ENCODE assay signal across 11 cellular contexts in genomic region chr11:7892059-7892699, GRCh38. TPM values are rescaled to one million over a fixed set of nuclear protein-coding genes. Genes with fewer than 3 reads are reported as not detected.
DNase-seq lines count a peak whose midpoint lies in the region; ATAC-seq and TF ChIP-seq lines count a peak whose summit lies in the region.
"Had no signal": no experiment of that assay in that cellular context is flagged by ENCODE, and none has a peak within 500 bp of the region (broad histone marks: within the 10 kb centered on the region; RNA-seq: fewer than 3 reads in every experiment).

No MANE protein-coding gene starts in this region.

- peak; percentile 62 for ATAC-seq in GM18861 (IDR thresholded peaks at IDR 0.05; ENCODE audit: unreplicated experiment)
- ATAC-seq in HG02943 (IDR thresholded peaks at IDR 0.05; ENCODE audit: low read depth, unreplicated experiment) = peak; percentile 52

- no peaks in the 10 kb centered on the region for H3K27me3 Mint-ChIP-seq in nephron (ENCODE audit: low read depth)

- no peak overlapping the region for H3K4me3 ChIP-seq in H7 (ENCODE audit: insufficient read depth, low read depth, low read length)

- peak; percentile 50 for DNase-seq in RPMI8226
- DNase-seq in NCI-H446 (lab: John Stamatoyannopoulos, UW) = no peak
- no peak for DNase-seq in NCI-H2081 treated with DMSO at 0.1 percent for 48 hours (lab: John Stamatoyannopoulos, UW)
- DNase-seq in H7 = no peak
- DNase-seq in NCI-H524 (lab: John Stamatoyannopoulos, UW) = no peak

- no peaks in the 10 kb centered on the region for H3K36me3 Mint-ChIP-seq in nephron (ENCODE audit: low read depth)

- no peak for TF ChIP-seq CTCF in nephron (IDR thresholded peaks at IDR 0.05; ENCODE audit: unreplicated experiment in 3 of 3)

- no peaks in the 10 kb centered on the region for H3K27me3 ChIP-seq in H7 (ENCODE audit: control insufficient read depth, insufficient read depth, low read length)

- H3K4me1 Mint-ChIP-seq in nephron = peaks cover 21% of the 10 kb centered on the region

- peaks cover 3% of the 10 kb centered on the region for H3K9me3 Mint-ChIP-seq in nephron
- H3K9me3 Mint-ChIP-seq: activated T-helper 2 cell treated with anti-CD3 and anti-CD28 coated beads, Interferon-gamma antibody, Interleukin-2, Interleukin-4, amounts not matched to agents 10 μg/mL and 5 μg/mL and 100 μg/mL, durations not matched to agents 14 hours and 24 hours and 36 hours had no signal

- no peak overlapping the region for H3K4me3 Mint-ChIP-seq in nephron

- H3K27ac Mint-ChIP-seq in nephron = peak overlapping the region; percentile 58 to 84 (median 79)
- H3K27ac Mint-ChIP-seq: activated T-helper 2 cell treated with anti-CD3 and anti-CD28 coated beads, Interferon-gamma antibody, Interleukin-2, Interleukin-4, amounts not matched to agents 10 μg/mL and 5 μg/mL and 100 μg/mL, durations not matched to agents 14 hours and 24 hours and 36 hours had no signal

- H3K36me3 ChIP-seq in H7 (replicated peaks; ENCODE audit: control insufficient read depth, insufficient read depth, low read length) = no peaks in the 10 kb centered on the region

RNA-seq across cellular contexts. Expression of gene OR10A6, which starts 38.9 kb away (rescaled TPM):
- not detected in 2 replicates for total RNA-seq in H7 (2014; rRNA removed; shearing (Covaris generic))
- total RNA-seq: activated T-helper 2 cell treated with anti-CD3 and anti-CD28 coated beads, Interferon-gamma antibody, Interleukin-2, Interleukin-4, amounts not matched to agents 10 μg/mL and 5 μg/mL and 100 μg/mL, durations not matched to agents 14 hours and 24 hours and 36 hours; liver; temporal lobe had no signal

RNA-seq across cellular contexts. Expression of gene OR10A3, which starts 49.3 kb away (rescaled TPM):
- total RNA-seq in H7 (2014; rRNA removed; shearing (Covaris generic)) = not detected in 2 replicates
- total RNA-seq: activated T-helper 2 cell treated with anti-CD3 and anti-CD28 coated beads, Interferon-gamma antibody, Interleukin-2, Interleukin-4, amounts not matched to agents 10 μg/mL and 5 μg/mL and 100 μg/mL, durations not matched to agents 14 hours and 24 hours and 36 hours; liver; temporal lobe had no signal
